25 cellular contexts compared by ENCODE assay signal in genomic region chr4:184595430-184595829, GRCh38. TPM values are rescaled to one million over a fixed set of nuclear protein-coding genes. Genes with fewer than 3 reads are reported as not detected.
DNase-seq lines count a peak whose midpoint lies in the region; ATAC-seq, FAIRE-seq and TF ChIP-seq lines count a peak whose summit lies in the region.
"Had no signal": no experiment of that assay in that cellular context is flagged by ENCODE, and none has a peak within 500 bp of the region (broad histone marks: within the 10 kb centered on the region; RNA-seq: fewer than 3 reads in every experiment).

No MANE protein-coding gene starts in this region.

- no TSS peak for BruUV-seq in HepG2 (replicated peaks; lab: Mats Ljungman, UMichigan)
- BruUV-seq in K562 (replicated peaks; lab: Mats Ljungman, UMichigan): no TSS peak

- ATAC-seq in HepG2 (no peak), right lobe of liver (no peak), K562 (no peak), GM21526 (IDR thresholded peaks at IDR 0.05; ENCODE audit: low FRiP score, unreplicated experiment) (no peak)
- ATAC-seq: GM12878 had no signal

- intact Hi-C loops in HepG2 (cut with micrococcal nuclease; ENCODE audit: unreplicated experiment): no loop called here
- intact Hi-C loops in right lobe of liver (cut with DNase I): no loop called here
- intact Hi-C loops in K562 (cut with micrococcal nuclease): no loop called here

- CTCF ChIA-PET in HepG2 (lab: Yijun Ruan, JAX; ENCODE audit: low intra/inter-chr PET ratio, low total read pairs): no interaction called here
- CTCF ChIA-PET in K562 (lab: Yijun Ruan, JAX; ENCODE audit: low intra/inter-chr PET ratio): no interaction called here

- DNase-seq in HepG2 (ENCODE audit: low spot score): no peak
- no peak for DNase-seq in right lobe of liver
- DNase-seq in K562 (ENCODE audit: extremely low read depth in 1 of 4, low spot score in 3 of 4): no peak
- no peak for DNase-seq in amniotic stem cell (lab: John Stamatoyannopoulos, UW)
- DNase-seq: 8988T; ACHN; BE2C; C1 segment of cervical spinal cord; CD4-positive, alpha-beta memory T cell; CD4-positive, CD25-positive, alpha-beta regulatory T cell; CD8-positive, alpha-beta memory T cell; COR-L47; DMS 273 treated with DMSO at 0.1 percent for 48 hours; DMS153; DMS53; DMS79; DND-41; EL; GDM1 had no signal

- H4K20me1 ChIP-seq in HepG2 (ENCODE audit: insufficient read depth, low read length): no peaks in the 10 kb centered on the region
- H4K20me1 ChIP-seq in K562 (replicated peaks; ENCODE audit: control insufficient read depth, insufficient read depth, low read length): no peaks in the 10 kb centered on the region
- H4K20me1 ChIP-seq: BLaER1 had no signal

- no peak overlapping the region for H3K27ac ChIP-seq in HepG2 (ENCODE audit: extremely low read length, insufficient read depth, low read length)
- H3K27ac ChIP-seq in right lobe of liver: no peak overlapping the region
- no peak overlapping the region for H3K27ac ChIP-seq in K562 (ENCODE audit: extremely low read depth, low read depth, low read length)
- H3K27ac ChIP-seq: BLaER1 had no signal

- no peak for TF ChIP-seq EP300 in HepG2 (IDR thresholded peaks at IDR 0.05; ENCODE audit: low read depth in 2 of 2, low read length in 2 of 2)
- no peak for TF ChIP-seq EP300 in HepG2 (CRISPR knock-in tag; IDR thresholded peaks at IDR 0.05; ENCODE audit: borderline replicate concordance)
- no peak for TF ChIP-seq EP300 in K562 (IDR thresholded peaks at IDR 0.05; ENCODE audit: low read length)

- H3K4me1 ChIP-seq in HepG2 (ENCODE audit: insufficient read depth, low read length) (peaks cover 18% of the 10 kb centered on the region), right lobe of liver (no peaks in the 10 kb centered on the region), K562 (replicated peaks in 1 of 2; ENCODE audit: control insufficient read depth in 2 of 2, insufficient read depth in 2 of 2, low read length in 2 of 2) (peaks cover 7 to 27% of the 10 kb centered on the region in 2 experiments)
- H3K4me1 ChIP-seq: BE2C, BLaER1 had no signal

- H3K4me3 ChIP-seq in HepG2 (replicated peaks in 1 of 3; ENCODE audit: insufficient read depth in 1 of 3, low read depth in 2 of 3, low read length in 3 of 3) (no peak overlapping the region), right lobe of liver (no peak overlapping the region), K562 (no peak overlapping the region)
- H3K4me3 ChIP-seq: BLaER1, GM12878 had no signal

- FAIRE-seq in HepG2 (lab: Jason Lieb, UNC) (no peak), K562 (lab: Jason Lieb, UNC) (no peak)
- FAIRE-seq: A204.1, GM12878, GM12892, GM18507 had no signal

- TF ChIP-seq CTCF in HepG2 (CRISPR knock-in tag; IDR thresholded peaks at IDR 0.05): no peak
- TF ChIP-seq CTCF in right lobe of liver (IDR thresholded peaks at IDR 0.05): no peak
- no peak for TF ChIP-seq CTCF in K562 (IDR thresholded peaks at IDR 0.05 in 2 of 3, conservative IDR thresholded peaks at IDR 0.05 in 1 of 3; ENCODE audit: insufficient read depth in 2 of 3, low read depth in 1 of 3, low read length in 3 of 3)

- H3K4me2 ChIP-seq in HepG2 (ENCODE audit: low read depth, low read length) (no peak overlapping the region), K562 (ENCODE audit: insufficient read depth, low read length) (no peak overlapping the region)
- H3K4me2 ChIP-seq: BLaER1 had no signal

- H3K79me2 ChIP-seq in HepG2 (ENCODE audit: insufficient read depth, low read length) (no peaks in the 10 kb centered on the region), K562 (ENCODE audit: control insufficient read depth, insufficient read depth, low read length) (no peaks in the 10 kb centered on the region)

- WGBS in HepG2 (ENCODE audit: low lambda C conversion rate): 98% methylated on average over 5 of the region's 5 CpGs
- 89% methylated on average over 5 of the region's 5 CpGs for WGBS in right lobe of liver (ENCODE audit: insufficient coverage, low coverage, low lambda C conversion rate, missing lambda C conversion rate)
- WGBS in K562 (ENCODE audit: insufficient coverage, low coverage, missing lambda C conversion rate): 65% methylated on average over 5 of the region's 5 CpGs

- no peaks in the 10 kb centered on the region for H3K36me3 ChIP-seq in HepG2 (replicated peaks in 1 of 2; ENCODE audit: control insufficient read depth in 1 of 2, insufficient read depth in 2 of 2, low read length in 2 of 2)
- no peaks in the 10 kb centered on the region for H3K36me3 ChIP-seq in right lobe of liver
- no peaks in the 10 kb centered on the region for H3K36me3 ChIP-seq in K562 (ENCODE audit: control insufficient read depth, insufficient read depth, low read length)
- H3K36me3 ChIP-seq: BE2C, BLaER1 had no signal

- H3K9ac ChIP-seq in HepG2 (ENCODE audit: insufficient read depth, low read depth, low read length) (no peak overlapping the region), K562 (ENCODE audit: insufficient read depth in 1 of 2, low read depth in 2 of 2, low read length in 2 of 2) (no peak overlapping the region)
- H3K9ac ChIP-seq: BLaER1 had no signal

- TF ChIP-seq POLR2A in HepG2 (IDR thresholded peaks at IDR 0.05; ENCODE audit: insufficient read depth in 1 of 2, low read depth in 2 of 2, low read length in 2 of 2) (no peak), right lobe of liver (IDR thresholded peaks at IDR 0.05) (no peak), K562 (conservative IDR thresholded peaks at IDR 0.05) (no peak)

- no peak for TF ChIP-seq RAD21 in HepG2 (CRISPR knock-in tag; IDR thresholded peaks at IDR 0.05)
- TF ChIP-seq RAD21 in K562 (CRISPR knock-in tag; conservative IDR thresholded peaks at IDR 0.05 in 1 of 2, IDR thresholded peaks at IDR 0.05 in 1 of 2): no peak

- H2AFZ ChIP-seq in HepG2 (ENCODE audit: low read length) (no peak overlapping the region), K562 (ENCODE audit: low read depth, low read length) (no peak overlapping the region)

- H3K9me1 ChIP-seq in K562 (ENCODE audit: control insufficient read depth, insufficient read depth, low read length): no peaks in the 10 kb centered on the region

- in situ Hi-C loops in HepG2 (cut with HindIII; ENCODE audit: extremely low pct_ligation_motif_present, low pct_unique_long_range_greater_than_20kb): no loop called here
- in situ Hi-C loops in K562 (cut with MboI): no loop called here

- H3K9me3 ChIP-seq in HepG2 (ENCODE audit: low read length): no peaks in the 10 kb centered on the region
- no peaks in the 10 kb centered on the region for H3K9me3 ChIP-seq in right lobe of liver
- no peaks in the 10 kb centered on the region for H3K9me3 ChIP-seq in K562 (replicated peaks; ENCODE audit: control insufficient read depth, insufficient read depth, low read depth, low read length)
- H3K9me3 ChIP-seq: BE2C, BLaER1 had no signal

- H3K27me3 ChIP-seq in HepG2 (ENCODE audit: control insufficient read depth in 1 of 2, insufficient read depth in 2 of 2, low read length in 2 of 2) (no peaks in the 10 kb centered on the region), right lobe of liver (no peaks in the 10 kb centered on the region), K562 (ENCODE audit: control insufficient read depth in 2 of 2, insufficient read depth in 2 of 2, low read length in 2 of 2) (no peaks in the 10 kb centered on the region)
- H3K27me3 ChIP-seq: BE2C had no signal

- POLR2A ChIA-PET in HepG2 (lab: Yijun Ruan, JAX): interaction anchor here (1.1 kb wide), 1 partner anchor 13 kb away, joined by 3 read pairs; no protein-coding TSS in a partner anchor
- POLR2A ChIA-PET in K562 (lab: Yijun Ruan, JAX): interaction anchor here (2.3 kb wide), 1 partner anchor 8 kb away, joined by 5 read pairs; no protein-coding TSS in a partner anchor

RNA-seq across cellular contexts. Expression of gene CASP3, which starts 53.8 kb away (rescaled TPM):
- total RNA-seq in HepG2 (2016; rRNA removed; fragmentation: Illumina TruSeq; extraction: Trizol) (77.8 and 139 TPM in 2 replicates), right lobe of liver (10 to 100 TPM in 5 of 6 experiments, 1 to 10 TPM in 1; 9.6 to 19.6 (median 13.2) TPM), K562 (2014; rRNA removed) (22.0 and 24.9 TPM in 2 replicates), K562 (2014; rRNA removed; fragmentation: Illumina TruSeq; extraction: Trizol) (38.3 and 41.2 TPM in 2 replicates), K562 (2015; rRNA removed; fragmentation: Illumina TruSeq; extraction: Trizol) (37.9 and 40.1 TPM in 2 replicates), K562 (2021) (26.4 and 28.7 TPM in 2 replicates)
- 6.9 and 8.3 TPM in 2 replicates for total RNA-seq in HepG2 (2016; cell fraction: cytosol; rRNA removed; fragmentation: Illumina TruSeq; extraction: Trizol; ENCODE audit: low read depth)
- 76.3 and 140 TPM in 2 replicates for total RNA-seq in HepG2 (2016; cell fraction: insoluble cytoplasmic fraction; rRNA removed; fragmentation: Illumina TruSeq; extraction: Trizol)
- 25.2 and 26.5 TPM in 2 replicates for total RNA-seq in HepG2 (2016; cell fraction: membrane; rRNA removed; fragmentation: Illumina TruSeq; extraction: Trizol)
- total RNA-seq in HepG2 (2016; cell fraction: nucleus; rRNA removed; fragmentation: Illumina TruSeq; extraction: Trizol): 38.4 and 42.0 TPM in 2 replicates
- polyA plus RNA-seq in HepG2 (2011; rRNA removed) (19.9 and 26.0 TPM in 2 replicates), K562 (2011; rRNA removed) (32.8 and 38.6 TPM in 2 replicates), K562 (2014; fragmentation: Illumina TruSeq; extraction: Trizol) (31.4 and 31.8 TPM in 2 replicates), K562 (2014; fragmentation: Nextera tagmentation; extraction: Ambion mirVana) (10 to 100 TPM; 17.6 to 39.3 TPM), K562 (2014; rRNA removed) (29.9 and 30.3 TPM in 2 replicates)
- 9.9 and 15.6 TPM in 2 replicates for polyA plus RNA-seq in HepG2 (2011; cell fraction: cytosol; rRNA removed)
- 4.4 and 6.4 TPM in 2 replicates for polyA plus RNA-seq in HepG2 (2011; cell fraction: nucleus; rRNA removed)
- 22.6 and 26.2 TPM in 2 replicates for polyA plus RNA-seq in HepG2 (2012)
- polyA plus RNA-seq in HepG2 (2016; cell fraction: cytosol; fragmentation: Illumina TruSeq; extraction: Trizol; ENCODE audit: low read depth): 4.5 and 4.9 TPM in 2 replicates
- 116 and 129 TPM in 2 replicates for polyA plus RNA-seq in HepG2 (2016; cell fraction: insoluble cytoplasmic fraction; fragmentation: Illumina TruSeq; extraction: Trizol; ENCODE audit: low read depth)
- polyA plus RNA-seq in HepG2 (2016; cell fraction: membrane; fragmentation: Illumina TruSeq; extraction: Trizol; ENCODE audit: low read depth): 13.7 and 15.0 TPM in 2 replicates
- polyA plus RNA-seq in HepG2 (2016; cell fraction: nucleus; fragmentation: Illumina TruSeq; extraction: Trizol; ENCODE audit: insufficient read depth, low read depth): 50.9 and 57.0 TPM in 2 replicates
- 5.3 and 7.6 TPM in 2 replicates for polyA minus RNA-seq in HepG2 (2011; rRNA and poly(A)+ RNA removed; ENCODE audit: low replicate concordance)
- 9.8 and 11.5 TPM in 2 replicates for polyA minus RNA-seq in HepG2 (2011; cell fraction: cytosol; rRNA and poly(A)+ RNA removed)
- polyA minus RNA-seq in HepG2 (2011; cell fraction: nucleus; rRNA and poly(A)+ RNA removed): 13.1 and 13.6 TPM in 2 replicates
- total RNA-seq in K562 (2011; cell fraction: chromatin; rRNA removed; ENCODE audit: low replicate concordance): 3.0 and 10.7 TPM in 2 replicates
- total RNA-seq in K562 (2011; cell fraction: nucleolus; rRNA removed): 3.0 and 3.9 TPM in 2 replicates
- 5.9 and 10.9 TPM in 2 replicates for total RNA-seq in K562 (2011; cell fraction: nucleoplasm; rRNA removed)
- 6.6 and 15.4 TPM in 2 replicates for polyA plus RNA-seq in K562 (2011; cell fraction: cytosol; rRNA removed)
- polyA plus RNA-seq in K562 (2011; cell fraction: nucleus; rRNA removed): 7.5 and 12.3 TPM in 2 replicates
- 25.0 and 26.4 TPM in 2 replicates for polyA plus RNA-seq in K562 (2012)
- polyA minus RNA-seq in K562 (2011; rRNA and poly(A)+ RNA removed): 21.6 and 22.6 TPM in 2 replicates
- 8.4 and 10.9 TPM in 2 replicates for polyA minus RNA-seq in K562 (2011; cell fraction: cytosol; rRNA and poly(A)+ RNA removed)
- 2.6 and 6.4 TPM in 2 replicates for polyA minus RNA-seq in K562 (2011; cell fraction: nucleus; rRNA and poly(A)+ RNA removed)

RNA-seq across cellular contexts. Expression of gene PRIMPOL, which starts 54.1 kb away (rescaled TPM):
- total RNA-seq in HepG2 (2016; rRNA removed; fragmentation: Illumina TruSeq; extraction: Trizol) (11.0 and 17.3 TPM in 2 replicates), right lobe of liver (1 to 10 TPM; 4.0 to 8.7 (median 5.7) TPM), K562 (2014; rRNA removed) (11.3 and 16.8 TPM in 2 replicates), K562 (2014; rRNA removed; fragmentation: Illumina TruSeq; extraction: Trizol) (22.5 and 25.4 TPM in 2 replicates), K562 (2015; rRNA removed; fragmentation: Illumina TruSeq; extraction: Trizol) (19.5 and 23.3 TPM in 2 replicates), K562 (2021) (14.3 and 14.9 TPM in 2 replicates)
- 9.6 and 10.1 TPM in 2 replicates for total RNA-seq in HepG2 (2016; cell fraction: cytosol; rRNA removed; fragmentation: Illumina TruSeq; extraction: Trizol; ENCODE audit: low read depth)
- total RNA-seq in HepG2 (2016; cell fraction: insoluble cytoplasmic fraction; rRNA removed; fragmentation: Illumina TruSeq; extraction: Trizol): 10.8 and 14.2 TPM in 2 replicates
- 6.1 and 6.6 TPM in 2 replicates for total RNA-seq in HepG2 (2016; cell fraction: membrane; rRNA removed; fragmentation: Illumina TruSeq; extraction: Trizol)
- total RNA-seq in HepG2 (2016; cell fraction: nucleus; rRNA removed; fragmentation: Illumina TruSeq; extraction: Trizol): 7.1 and 11.9 TPM in 2 replicates
- polyA plus RNA-seq in HepG2 (2011; rRNA removed) (4.4 and 7.3 TPM in 2 replicates), K562 (2011; rRNA removed) (30.0 and 32.0 TPM in 2 replicates), K562 (2014; fragmentation: Illumina TruSeq; extraction: Trizol) (16.1 and 17.9 TPM in 2 replicates), K562 (2014; fragmentation: Nextera tagmentation; extraction: Ambion mirVana) (10 to 100 TPM; 11.0 to 14.2 TPM), K562 (2014; rRNA removed) (14.7 and 19.2 TPM in 2 replicates)
- polyA plus RNA-seq in HepG2 (2011; cell fraction: cytosol; rRNA removed): 1.4 and 2.2 TPM in 2 replicates
- 3.0 and 4.4 TPM in 2 replicates for polyA plus RNA-seq in HepG2 (2011; cell fraction: nucleus; rRNA removed)
- 5.3 and 5.4 TPM in 2 replicates for polyA plus RNA-seq in HepG2 (2012)
- polyA plus RNA-seq in HepG2 (2016; cell fraction: cytosol; fragmentation: Illumina TruSeq; extraction: Trizol; ENCODE audit: low read depth): 0.87 and 1.7 TPM in 2 replicates
- 9.6 and 12.3 TPM in 2 replicates for polyA plus RNA-seq in HepG2 (2016; cell fraction: insoluble cytoplasmic fraction; fragmentation: Illumina TruSeq; extraction: Trizol; ENCODE audit: low read depth)
- polyA plus RNA-seq in HepG2 (2016; cell fraction: membrane; fragmentation: Illumina TruSeq; extraction: Trizol; ENCODE audit: low read depth): 2.6 and 3.3 TPM in 2 replicates
- polyA plus RNA-seq in HepG2 (2016; cell fraction: nucleus; fragmentation: Illumina TruSeq; extraction: Trizol; ENCODE audit: insufficient read depth, low read depth): 20.4 and 22.6 TPM in 2 replicates
- polyA minus RNA-seq in HepG2 (2011; rRNA and poly(A)+ RNA removed; ENCODE audit: low replicate concordance): 1.2 and 2.0 TPM in 2 replicates
- polyA minus RNA-seq in HepG2 (2011; cell fraction: cytosol; rRNA and poly(A)+ RNA removed): 1.1 and 2.1 TPM in 2 replicates
- 4.6 and 6.2 TPM in 2 replicates for polyA minus RNA-seq in HepG2 (2011; cell fraction: nucleus; rRNA and poly(A)+ RNA removed)
- 17.5 and 57.3 TPM in 2 replicates for total RNA-seq in K562 (2011; cell fraction: chromatin; rRNA removed; ENCODE audit: low replicate concordance)
- total RNA-seq in K562 (2011; cell fraction: nucleolus; rRNA removed): 7.0 and 11.7 TPM in 2 replicates
- total RNA-seq in K562 (2011; cell fraction: nucleoplasm; rRNA removed): 14.9 and 18.1 TPM in 2 replicates
- 3.4 and 10.0 TPM in 2 replicates for polyA plus RNA-seq in K562 (2011; cell fraction: cytosol; rRNA removed)
- 8.5 and 20.0 TPM in 2 replicates for polyA plus RNA-seq in K562 (2011; cell fraction: nucleus; rRNA removed)
- polyA plus RNA-seq in K562 (2012): 18.2 and 22.5 TPM in 2 replicates
- 11.3 and 11.9 TPM in 2 replicates for polyA minus RNA-seq in K562 (2011; rRNA and poly(A)+ RNA removed)
- 4.1 and 4.6 TPM in 2 replicates for polyA minus RNA-seq in K562 (2011; cell fraction: cytosol; rRNA and poly(A)+ RNA removed)
- polyA minus RNA-seq in K562 (2011; cell fraction: nucleus; rRNA and poly(A)+ RNA removed): 4.6 and 9.6 TPM in 2 replicates

Comparison
In these comparisons a context has a peak if more than half of its experiments do, and no peak if none do; other contexts are left out.
1. Of the 241 proteins assayed by ChIP-seq in both HepG2 and K562: peak only in HepG2: none; only in K562: CEBPG; in both: CEBPB; in neither: 239.